In the genomic region with DNA sequence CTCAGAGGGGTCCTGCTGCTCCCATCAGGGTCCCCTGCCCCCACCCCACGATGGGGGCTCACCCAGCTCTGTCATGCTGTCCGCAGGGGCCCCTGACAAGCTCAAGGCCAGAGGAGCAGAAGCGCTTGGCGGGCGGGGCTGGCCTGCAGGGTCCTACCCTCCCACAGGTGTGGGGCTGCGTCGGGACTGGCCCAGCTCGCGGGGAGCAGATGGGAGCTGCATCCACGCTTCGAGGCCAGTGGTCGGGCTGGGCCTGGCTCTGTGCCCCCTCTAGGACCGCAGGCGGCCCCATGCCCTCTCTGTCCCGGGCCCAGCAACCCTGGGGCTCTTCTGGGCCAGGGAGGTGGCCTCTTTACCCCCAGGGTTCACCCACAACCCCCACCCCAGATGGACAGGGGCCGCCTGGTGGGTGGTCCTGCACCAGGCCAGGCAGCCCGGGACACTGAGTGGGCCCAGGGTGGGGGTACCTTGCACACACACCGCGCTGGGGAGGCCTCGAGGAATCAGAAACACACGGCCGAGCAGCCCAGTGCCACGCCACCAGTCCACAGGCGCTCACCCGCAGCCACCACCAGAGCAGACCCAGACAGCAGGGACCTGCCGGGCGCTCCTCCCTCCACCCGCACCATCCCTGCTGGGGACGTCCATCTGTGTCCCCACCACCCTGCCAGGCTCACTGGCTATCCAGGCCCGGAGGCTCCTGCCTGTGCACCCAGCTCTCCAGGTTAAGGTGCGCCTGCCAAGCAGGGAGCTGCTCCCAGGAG, we compare ENCODE assay signal across 30 cellular contexts.
"Had no signal": no experiment of that assay in that cellular context is flagged by ENCODE, and none has a peak within 500 bp of the region (broad histone marks: within the 10 kb centered on the region; RNA-seq: fewer than 3 reads in every experiment).

No MANE protein-coding gene starts in this region.

- H3K27ac ChIP-seq: gastroesophageal sphincter, hepatocyte, neutrophil, ovary, tibial nerve had no signal

- H3K36me3 ChIP-seq: gastroesophageal sphincter, neutrophil, ovary, tibial nerve had no signal

- H3K4me3 Mint-ChIP-seq: activated CD4-positive, alpha-beta memory T cell treated with anti-CD3 and anti-CD28 coated beads, Interleukin-2, amount 10 ng/mL, durations not matched to agents 7 days and 5 days; activated CD4-positive, alpha-beta T cell treated with anti-CD3 and anti-CD28 coated beads, Interleukin-2, amount 10 ng/mL, durations not matched to agents 24 days and 14 days; activated CD8-positive, alpha-beta memory T cell treated with anti-CD3 and anti-CD28 coated beads, Interleukin-2, amount 10 ng/mL, durations not matched to agents 7 days and 5 days; activated naive CD4-positive, alpha-beta T cell treated with anti-CD3 and anti-CD28 coated beads, Interleukin-2, amount 50 U/mL, for 24 hours; activated naive CD8-positive, alpha-beta T cell treated with anti-CD3 and anti-CD28 coated beads, Interleukin-2, amount 50 U/mL, for 24 hours; nephron; stimulated activated memory B cell treated with anti-CD40 and anti-IgM and Interleukin-4, amounts not matched to agents 10 μg/mL and 1 μg/mL and 100 μg/mL, for 72 hours; T-helper 1 cell treated with Interleukin-12 subunit alpha and Interleukin-12 subunit beta and Interleukin-4 antibody, amounts not matched to agents 30 μg/mL and 1 μg/mL, for 36 hours had no signal

- H3K79me2 ChIP-seq: hepatocyte had no signal

- FAIRE-seq: small intestine, urothelium cell line had no signal

- H3K27me3 Mint-ChIP-seq: activated CD4-positive, alpha-beta memory T cell treated with anti-CD3 and anti-CD28 coated beads, Interleukin-2, amount 10 ng/mL, durations not matched to agents 7 days and 5 days; activated CD4-positive, alpha-beta T cell treated with anti-CD3 and anti-CD28 coated beads, Interleukin-2, amount 10 ng/mL, durations not matched to agents 24 days and 14 days; activated CD8-positive, alpha-beta memory T cell treated with anti-CD3 and anti-CD28 coated beads, Interleukin-2, amount 10 ng/mL, durations not matched to agents 7 days and 5 days; activated naive CD4-positive, alpha-beta T cell treated with anti-CD3 and anti-CD28 coated beads, Interleukin-2, amount 50 U/mL, for 24 hours; activated naive CD8-positive, alpha-beta T cell treated with anti-CD3 and anti-CD28 coated beads, Interleukin-2, amount 50 U/mL, for 24 hours; progenitor cell of endocrine pancreas had no signal

- H3K36me3 Mint-ChIP-seq: activated CD8-positive, alpha-beta memory T cell treated with anti-CD3 and anti-CD28 coated beads, Interleukin-2, amount 10 ng/mL, durations not matched to agents 7 days and 5 days; activated naive CD4-positive, alpha-beta T cell treated with anti-CD3 and anti-CD28 coated beads, Interleukin-2, amount 50 U/mL, for 24 hours; stimulated activated memory B cell treated with anti-CD40 and anti-IgM and Interleukin-4, amounts not matched to agents 10 μg/mL and 1 μg/mL and 100 μg/mL, for 72 hours had no signal

- ATAC-seq: activated CD8-positive, alpha-beta memory T cell treated with anti-CD3 and anti-CD28 coated beads, Interleukin-2, amount 10 ng/mL, durations not matched to agents 7 days and 5 days; activated naive CD8-positive, alpha-beta T cell treated with anti-CD3 and anti-CD28 coated beads, Interleukin-2, amount 50 U/mL, for 24 hours; gastroesophageal sphincter; left ventricle myocardium superior; stimulated activated memory B cell treated with anti-CD40 and anti-IgM and Interleukin-4, amounts not matched to agents 10 μg/mL and 1 μg/mL and 100 μg/mL, for 72 hours had no signal

- H3K4me2 ChIP-seq: hepatocyte had no signal

- H3K27ac Mint-ChIP-seq: activated CD4-positive, alpha-beta memory T cell treated with anti-CD3 and anti-CD28 coated beads, Interleukin-2, amount 10 ng/mL, durations not matched to agents 7 days and 5 days; activated CD8-positive, alpha-beta memory T cell treated with anti-CD3 and anti-CD28 coated beads, Interleukin-2, amount 10 ng/mL, durations not matched to agents 7 days and 5 days; activated naive CD4-positive, alpha-beta T cell treated with anti-CD3 and anti-CD28 coated beads, Interleukin-2, amount 50 U/mL, for 24 hours; activated naive CD8-positive, alpha-beta T cell treated with anti-CD3 and anti-CD28 coated beads, Interleukin-2, amount 50 U/mL, for 24 hours; nephron; progenitor cell of endocrine pancreas; stimulated activated memory B cell treated with anti-CD40 and anti-IgM and Interleukin-4, amounts not matched to agents 10 μg/mL and 1 μg/mL and 100 μg/mL, for 72 hours had no signal

- DNase-seq: activated CD4-positive, alpha-beta memory T cell treated with anti-CD3 and anti-CD28 coated beads, Interleukin-2, amount 10 ng/mL, durations not matched to agents 7 days and 5 days; activated CD4-positive, alpha-beta T cell treated with anti-CD3 and anti-CD28 coated beads, Interleukin-2, amount 10 ng/mL, durations not matched to agents 24 days and 14 days; activated CD4-positive, CD25-positive, alpha-beta regulatory T cell treated with anti-CD3 and anti-CD28 coated beads, Interleukin-2, amount 50 U/mL, for 72 hours; activated CD8-positive, alpha-beta memory T cell treated with anti-CD3 and anti-CD28 coated beads, Interleukin-2, amount 10 ng/mL, durations not matched to agents 7 days and 5 days; activated naive CD8-positive, alpha-beta T cell treated with anti-CD3 and anti-CD28 coated beads, Interleukin-2, amount 50 U/mL, for 24 hours; activated T-cell treated with anti-CD3 and anti-CD28 coated beads, Interleukin-2, amount 50 U/mL, for 48 hours; amygdala; central memory CD4-positive, alpha-beta T cell; effector CD4-positive, alpha-beta T cell; islet precursor cell; left cardiac atrium; left ventricle myocardium superior; ovary; small intestine; stimulated activated CD4-positive, alpha-beta T cell treated with anti-CD3 and anti-CD28 coated beads, Interleukin-4, amount 100 ng/mL, for 24 hours; stimulated activated CD8-positive, alpha-beta memory T cell treated with anti-CD3 and anti-CD28 coated beads, Interleukin-4, amount 100 ng/mL, for 48 hours; SW 1271; T1000 had no signal

- H2AFZ ChIP-seq: hepatocyte had no signal

- H3K9me3 ChIP-seq: mucosa of descending colon, neutrophil, ovary, tibial nerve had no signal

- H3K4me1 Mint-ChIP-seq: activated naive CD4-positive, alpha-beta T cell treated with anti-CD3 and anti-CD28 coated beads, Interleukin-2, amount 50 U/mL, for 24 hours; nephron had no signal

- H3K9me3 Mint-ChIP-seq: activated CD4-positive, alpha-beta memory T cell treated with anti-CD3 and anti-CD28 coated beads, Interleukin-2, amount 10 ng/mL, durations not matched to agents 7 days and 5 days; activated CD4-positive, alpha-beta T cell treated with anti-CD3 and anti-CD28 coated beads, Interleukin-2, amount 10 ng/mL, durations not matched to agents 24 days and 14 days; activated naive CD4-positive, alpha-beta T cell treated with anti-CD3 and anti-CD28 coated beads, Interleukin-2, amount 50 U/mL, for 24 hours; activated naive CD8-positive, alpha-beta T cell treated with anti-CD3 and anti-CD28 coated beads, Interleukin-2, amount 50 U/mL, for 24 hours; activated T-helper 2 cell treated with anti-CD3 and anti-CD28 coated beads, Interferon-gamma antibody, Interleukin-2, Interleukin-4, amounts not matched to agents 10 μg/mL and 5 μg/mL and 100 μg/mL, durations not matched to agents 14 hours and 24 hours and 36 hours; nephron; stimulated activated memory B cell treated with anti-CD40 and anti-IgM and Interleukin-4, amounts not matched to agents 10 μg/mL and 1 μg/mL and 100 μg/mL, for 72 hours; T-helper 1 cell treated with Interleukin-12 subunit alpha and Interleukin-12 subunit beta and Interleukin-4 antibody, amounts not matched to agents 30 μg/mL and 1 μg/mL, for 36 hours had no signal

- H3K4me3 ChIP-seq: gastroesophageal sphincter, hepatocyte, mucosa of descending colon, ovary, tibial nerve had no signal

- H3K27me3 ChIP-seq: hepatocyte, ovary had no signal
